9 cellular contexts compared by ENCODE assay signal in genomic region chrX:150983526-150984163, GRCh38. TPM values are rescaled to one million over a fixed set of nuclear protein-coding genes. Genes with fewer than 3 reads are reported as not detected.
DNase-seq lines count a peak whose midpoint lies in the region; ATAC-seq and TF ChIP-seq lines count a peak whose summit lies in the region.
"Had no signal": no experiment of that assay in that cellular context is flagged by ENCODE, and none has a peak within 500 bp of the region (broad histone marks: within the 10 kb centered on the region; RNA-seq: fewer than 3 reads in every experiment).

No MANE protein-coding gene starts in this region.

- POLR2A ChIA-PET in Caco-2 (lab: Charles Lee): no interaction called here

- no peak overlapping the region for H3K27ac ChIP-seq in coronary artery

- H3K9me3 ChIP-seq in Caco-2: no peaks in the 10 kb centered on the region

- peak in 1 of 2 experiments; percentile 1 for DNase-seq in Caco-2
- DNase-seq in coronary artery (ENCODE audit: low spot score): no peak
- DNase-seq in omental fat pad (ENCODE audit: low spot score): no peak
- no peak for DNase-seq in kidney tubule cell (ENCODE audit: low spot score)
- DNase-seq in left colon: no peak
- no peak for DNase-seq in head of caudate nucleus

- H3K27me3 ChIP-seq in Caco-2 (replicated peaks; ENCODE audit: control insufficient read depth, insufficient read depth, low read length): no peaks in the 10 kb centered on the region

- no peaks in the 10 kb centered on the region for H3K9me3 Mint-ChIP-seq in Caco-2 (ENCODE audit: unreplicated experiment)
- H3K9me3 Mint-ChIP-seq: naive thymus-derived CD4-positive, alpha-beta T cell had no signal

- no TSS peak for BruUV-seq in Caco-2 (replicated peaks; lab: Mats Ljungman, UMichigan)

- H3K4me1 Mint-ChIP-seq in Caco-2 (ENCODE audit: low read depth, unreplicated experiment): no peaks in the 10 kb centered on the region

- CTCF ChIA-PET in Caco-2 (lab: Charles Lee): interaction anchor here (1.5 kb wide), 1 partner anchor 211 kb away, joined by 4 read pairs; no protein-coding TSS in a partner anchor

- no peaks in the 10 kb centered on the region for H3K36me3 ChIP-seq in Caco-2 (ENCODE audit: control insufficient read depth, insufficient read depth, low read length)

- H3K27me3 Mint-ChIP-seq in Caco-2 (ENCODE audit: insufficient read depth, unreplicated experiment): no peaks in the 10 kb centered on the region

- ATAC-seq in GM19467 (IDR thresholded peaks at IDR 0.05; ENCODE audit: unreplicated experiment): peak; percentile 12
- peak; percentile 12 for ATAC-seq in HG03520 (IDR thresholded peaks at IDR 0.05; ENCODE audit: unreplicated experiment)
- peak; percentile 31 for ATAC-seq in omental fat pad (ENCODE audit: low FRiP score)
- ATAC-seq in left colon: no peak

- peak overlapping the region; percentile 67 for H3K4me3 Mint-ChIP-seq in Caco-2 (ENCODE audit: unreplicated experiment)

- TF ChIP-seq CTCF in Caco-2 (IDR thresholded peaks at IDR 0.05; ENCODE audit: insufficient read depth in 1 of 2, low read depth in 1 of 2, low read length in 1 of 2, severe bottlenecking in 1 of 2, unreplicated experiment in 1 of 2): no peak
- no peak for TF ChIP-seq CTCF in coronary artery (IDR thresholded peaks at IDR 0.05)
- TF ChIP-seq CTCF in omental fat pad (IDR thresholded peaks at IDR 0.05): no peak

- H3K4me1 ChIP-seq in Caco-2: no peaks in the 10 kb centered on the region

- H3K36me3 Mint-ChIP-seq in Caco-2 (ENCODE audit: insufficient read depth, unreplicated experiment): peaks cover 12% of the 10 kb centered on the region

- intact Hi-C loops in Caco-2 (cut with micrococcal nuclease; ENCODE audit: unreplicated experiment) (loop anchor here (2.0 to 5.0 kb wide), 2 partner anchors 85 to 99 kb away; partner anchors contain the start of gene CD99L2), left colon (cut with DNase I, micrococcal nuclease) (no loop called here), head of caudate nucleus (cut with DNase I) (no loop called here)

- H3K4me3 ChIP-seq in Caco-2 (ENCODE audit: low read depth, low read length): peak overlapping the region; percentile 69
- H3K4me3 ChIP-seq in coronary artery: peak overlapping the region; percentile 72

- H3K27ac Mint-ChIP-seq in Caco-2 (ENCODE audit: unreplicated experiment): no peak overlapping the region

RNA-seq across cellular contexts. Expression of gene HMGB3, which starts 0.5 kb away (rescaled TPM):
- total RNA-seq in Caco-2 (2022): 90.3 and 115 TPM in 2 replicates
- 1 to 10 TPM; 2.0 to 5.3 (median 3.6) TPM for total RNA-seq in omental fat pad
- 10 to 100 TPM; 39.0 to 39.1 TPM for total RNA-seq in left colon

Comparison
In these comparisons a context has a peak if more than half of its experiments do, and no peak if none do; other contexts are left out.
1. RNA of gene HMGB3, which starts 0.5 kb away (total RNA-seq): 90.3 to 115 TPM in Caco-2 and 39.0 to 39.1 TPM in left colon; 2.0 to 5.3 TPM in omental fat pad; every median in the first group is over 4 times any median in the second.